ENCODE assay signal across 1 cellular context in genomic region chr1:233113713-233114028, GRCh38.
TF ChIP-seq lines count a peak whose summit lies in the region.

No MANE protein-coding gene starts in this region.

TF ChIP-seq in WTC11, 78 proteins besides CTCF, POLR2A, EP300 and RAD21 (continued from another document):
- TF ChIP-seq GRHL2 (CRISPR knock-in tag; IDR thresholded peaks at IDR 0.05; ENCODE audit: insufficient replicate concordance, severe bottlenecking) (no peak), TP53 (CRISPR knock-in tag; IDR thresholded peaks at IDR 0.05) (no peak), ATF2 (CRISPR knock-in tag; IDR thresholded peaks at IDR 0.05; ENCODE audit: borderline replicate concordance, low read depth) (no peak)
